ENCODE assay signal across 9 cellular contexts in genomic region chr10:116444527-116445142, GRCh38. TPM values are rescaled to one million over a fixed set of nuclear protein-coding genes. Genes with fewer than 3 reads are reported as not detected.
DNase-seq lines count a peak whose midpoint lies in the region; ATAC-seq and TF ChIP-seq lines count a peak whose summit lies in the region.
"Had no signal": no experiment of that assay in that cellular context is flagged by ENCODE, and none has a peak within 500 bp of the region (broad histone marks: within the 10 kb centered on the region; RNA-seq: fewer than 3 reads in every experiment).

No MANE protein-coding gene starts in this region.

- peak; percentile 87 for ATAC-seq in GM18858 (IDR thresholded peaks at IDR 0.05; ENCODE audit: unreplicated experiment)
- ATAC-seq in HG03108 (IDR thresholded peaks at IDR 0.05; ENCODE audit: unreplicated experiment): peak; percentile 70
- ATAC-seq in thoracic aorta (ENCODE audit: insufficient number of reproducible peaks, low FRiP score, low read depth): no peak

- H3K9me3 ChIP-seq in SJCRH30 (replicated peaks) (no peaks in the 10 kb centered on the region), thoracic aorta (no peaks in the 10 kb centered on the region)

- no peaks in the 10 kb centered on the region for H3K27me3 ChIP-seq in SJCRH30
- no peaks in the 10 kb centered on the region for H3K27me3 ChIP-seq in thoracic aorta (replicated peaks; ENCODE audit: insufficient read depth)

- H3K27ac Mint-ChIP-seq in glutamatergic neuron (ENCODE audit: unreplicated experiment): no peak overlapping the region

- TF ChIP-seq CTCF in glutamatergic neuron (IDR thresholded peaks at IDR 0.05; ENCODE audit: partially characterized antibody, unreplicated experiment) (peak; percentile 88), thoracic aorta (IDR thresholded peaks at IDR 0.05) (peak; percentile 16)

- no peak overlapping the region for H3K27ac ChIP-seq in SJCRH30
- H3K27ac ChIP-seq in thoracic aorta: no peak overlapping the region

- no peaks in the 10 kb centered on the region for H3K36me3 Mint-ChIP-seq in glutamatergic neuron (ENCODE audit: unreplicated experiment)

- DNase-seq in D341Med (ENCODE audit: low spot score): peak; percentile 41
- DNase-seq in SJCRH30: peak; percentile 25 to 64
- peak; percentile 35 for DNase-seq in glutamatergic neuron
- DNase-seq in thoracic aorta (ENCODE audit: low spot score): no peak
- no peak for DNase-seq in activated CD8-positive, alpha-beta memory T cell treated with anti-CD3 and anti-CD28 coated beads, Interleukin-2, amount 50 U/mL, for 4 hours
- no peak for DNase-seq in stimulated activated naive CD4-positive, alpha-beta T cell (lab: John Stamatoyannopoulos, UW)

- H3K36me3 ChIP-seq in SJCRH30: no peaks in the 10 kb centered on the region
- H3K36me3 ChIP-seq in thoracic aorta: no peaks in the 10 kb centered on the region

- H3K27me3 Mint-ChIP-seq in glutamatergic neuron (ENCODE audit: unreplicated experiment): peaks cover 3% of the 10 kb centered on the region

- no peak overlapping the region for H3K4me3 ChIP-seq in SJCRH30
- no peak overlapping the region for H3K4me3 ChIP-seq in thoracic aorta

- H3K9me3 Mint-ChIP-seq in glutamatergic neuron (ENCODE audit: unreplicated experiment): no peaks in the 10 kb centered on the region

- H3K4me1 ChIP-seq in SJCRH30 (no peaks in the 10 kb centered on the region), thoracic aorta (ENCODE audit: control insufficient read depth in 1 of 2, low read depth in 2 of 2) (no peaks in the 10 kb centered on the region)

- H3K4me1 Mint-ChIP-seq in glutamatergic neuron (ENCODE audit: low read depth, unreplicated experiment): no peaks in the 10 kb centered on the region

- no peak overlapping the region for H3K4me3 Mint-ChIP-seq in glutamatergic neuron (ENCODE audit: unreplicated experiment)

RNA-seq across cellular contexts. Expression of gene PNLIPRP3, which starts 17.0 kb away (rescaled TPM):
- 0.10 TPM in 1 of 2 replicates, not detected in the other for total RNA-seq in SJCRH30 (2014; rRNA removed; shearing (Covaris generic))
- total RNA-seq in glutamatergic neuron (ENCODE audit: unreplicated experiment) (not detected), thoracic aorta (1 to 10 TPM in 1 of 2 donors, not detected in 1; 1.1 TPM)
- total RNA-seq: activated CD8-positive, alpha-beta memory T cell treated with anti-CD3 and anti-CD28 coated beads for 36 hours had no signal

Comparison
In these comparisons a context has a peak if more than half of its experiments do, and no peak if none do; other contexts are left out.
1. DNase-seq: peak in D341Med (single experiment), SJCRH30 (2 of 2) and glutamatergic neuron (single experiment); none in thoracic aorta (single experiment), activated CD8-positive, alpha-beta memory T cell treated with anti-CD3 and anti-CD28 coated beads, Interleukin-2, amount 50 U/mL, for 4 hours (single experiment) and stimulated activated naive CD4-positive, alpha-beta T cell (0 of 6).